21 cellular contexts compared by ENCODE assay signal in genomic region chr20:62736407-62737071, GRCh38. TPM values are rescaled to one million over a fixed set of nuclear protein-coding genes. Genes with fewer than 3 reads are reported as not detected.
DNase-seq lines count a peak whose midpoint lies in the region; ATAC-seq and TF ChIP-seq lines count a peak whose summit lies in the region.
"Had no signal": no experiment of that assay in that cellular context is flagged by ENCODE, and none has a peak within 500 bp of the region (broad histone marks: within the 10 kb centered on the region; RNA-seq: fewer than 3 reads in every experiment).

No MANE protein-coding gene starts in this region.

- H3K9ac ChIP-seq in BLaER1 = peak overlapping the region; percentile 84

- in situ Hi-C loops in Panc1 (cut with HindIII; ENCODE audit: low pct_unique_long_range_greater_than_20kb, low sequenced_read_pairs) = no loop called here

- no peak overlapping the region for H3K4me3 Mint-ChIP-seq in activated CD4-positive, alpha-beta T cell treated with anti-CD3 and anti-CD28 coated beads, Interleukin-2, amount 10 ng/mL, durations not matched to agents 7 days and 5 days
- no peak overlapping the region for H3K4me3 Mint-ChIP-seq in T-cell
- H3K4me3 Mint-ChIP-seq: activated CD4-positive, alpha-beta T cell treated with anti-CD3 and anti-CD28 coated beads for 36 hours; naive thymus-derived CD4-positive, alpha-beta T cell had no signal

- H4K20me1 ChIP-seq in BLaER1 = peaks cover 10% of the 10 kb centered on the region

- DNase-seq in activated CD4-positive, alpha-beta T cell treated with anti-CD3 and anti-CD28 coated beads, Interleukin-2, amount 10 ng/mL, durations not matched to agents 7 days and 5 days = no peak
- no peak for DNase-seq in activated CD4-positive, alpha-beta T cell treated with anti-CD3 and anti-CD28 coated beads for 4 hours
- DNase-seq in Panc1 (ENCODE audit: low read depth, low spot score) = no peak
- DNase-seq in left ventricle myocardium inferior = peak; percentile 0
- DNase-seq in coronary artery (ENCODE audit: low spot score) = no peak
- DNase-seq in T-cell = no peak
- DNase-seq in stimulated activated CD4-positive, alpha-beta T cell treated with anti-CD3 and anti-CD28 coated beads, Interleukin-15, amount 100 ng/mL, for 24 hours = no peak
- DNase-seq: activated CD4-positive, alpha-beta T cell treated with anti-CD3 and anti-CD28 coated beads for 36 hours; C1 segment of cervical spinal cord; GOT3; mesendoderm; MG63; naive thymus-derived CD4-positive, alpha-beta T cell; NCI-H146; sigmoid colon; substantia nigra had no signal

- H3K27ac Mint-ChIP-seq in activated CD4-positive, alpha-beta T cell treated with anti-CD3 and anti-CD28 coated beads, Interleukin-2, amount 10 ng/mL, durations not matched to agents 7 days and 5 days = peak overlapping the region; percentile 57
- H3K27ac Mint-ChIP-seq in T-cell = peak overlapping the region in 1 of 2 donors; percentile 31
- H3K27ac Mint-ChIP-seq: activated CD4-positive, alpha-beta T cell treated with anti-CD3 and anti-CD28 coated beads for 36 hours; activated T-helper 2 cell treated with anti-CD3 and anti-CD28 coated beads, Interferon-gamma antibody, Interleukin-2, Interleukin-4, amounts not matched to agents 10 μg/mL and 5 μg/mL and 100 μg/mL, durations not matched to agents 14 hours and 24 hours and 36 hours had no signal

- POLR2A ChIA-PET in activated CD4-positive, alpha-beta T cell treated with anti-CD3 and anti-CD28 coated beads, Interleukin-2, amount 10 ng/mL, durations not matched to agents 7 days and 5 days (lab: Charles Lee) = no interaction called here
- POLR2A ChIA-PET in Panc1 (lab: Charles Lee) (no interaction called here), T-cell (lab: Charles Lee) (no interaction called here)

- H3K27ac ChIP-seq in BLaER1 (peak overlapping the region; percentile 93), Panc1 (ENCODE audit: low read length) (peak overlapping the region; percentile 72), left ventricle myocardium inferior (replicated peaks) (no peak overlapping the region), coronary artery (no peak overlapping the region)
- H3K27ac ChIP-seq: ovary, sigmoid colon had no signal

- H3K36me3 Mint-ChIP-seq in activated CD4-positive, alpha-beta T cell treated with anti-CD3 and anti-CD28 coated beads, Interleukin-2, amount 10 ng/mL, durations not matched to agents 7 days and 5 days (ENCODE audit: low read depth) = no peaks in the 10 kb centered on the region
- H3K36me3 Mint-ChIP-seq in T-cell = no peaks in the 10 kb centered on the region

- BruUV-seq in Panc1 (replicated peaks; lab: Mats Ljungman, UMichigan) = no TSS peak

- peaks cover 14% of the 10 kb centered on the region for H3K27me3 Mint-ChIP-seq in activated CD4-positive, alpha-beta T cell treated with anti-CD3 and anti-CD28 coated beads, Interleukin-2, amount 10 ng/mL, durations not matched to agents 7 days and 5 days
- no peaks in the 10 kb centered on the region for H3K27me3 Mint-ChIP-seq in T-cell
- H3K27me3 Mint-ChIP-seq: activated CD4-positive, alpha-beta T cell treated with anti-CD3 and anti-CD28 coated beads for 36 hours; IgD-negative memory B cell had no signal

- H3K36me3 ChIP-seq in BLaER1 = no peaks in the 10 kb centered on the region
- H3K36me3 ChIP-seq in Panc1 (ENCODE audit: control insufficient read depth, insufficient read depth, low read length) = 0 out of 2 replicates have a peak, but pooled peaks cover 2% of the 10 kb centered on the region
- no peaks in the 10 kb centered on the region for H3K36me3 ChIP-seq in left ventricle myocardium inferior
- H3K36me3 ChIP-seq: MG63, ovary had no signal

- H3K9me3 ChIP-seq in BLaER1 (no peaks in the 10 kb centered on the region), Panc1 (ENCODE audit: control insufficient read depth, insufficient read depth, low read depth, low read length) (no peaks in the 10 kb centered on the region), left ventricle myocardium inferior (replicated peaks) (no peaks in the 10 kb centered on the region)
- H3K9me3 ChIP-seq: MG63, ovary, sigmoid colon had no signal

- no peaks in the 10 kb centered on the region for H3K9me3 Mint-ChIP-seq in activated CD4-positive, alpha-beta T cell treated with anti-CD3 and anti-CD28 coated beads, Interleukin-2, amount 10 ng/mL, durations not matched to agents 7 days and 5 days
- H3K9me3 Mint-ChIP-seq in T-cell = no peaks in the 10 kb centered on the region
- H3K9me3 Mint-ChIP-seq: activated T-helper 2 cell treated with anti-CD3 and anti-CD28 coated beads, Interferon-gamma antibody, Interleukin-2, Interleukin-4, amounts not matched to agents 10 μg/mL and 5 μg/mL and 100 μg/mL, durations not matched to agents 14 hours and 24 hours and 36 hours; IgD-negative memory B cell; naive thymus-derived CD4-positive, alpha-beta T cell had no signal

- CTCF ChIA-PET in activated CD4-positive, alpha-beta T cell treated with anti-CD3 and anti-CD28 coated beads, Interleukin-2, amount 10 ng/mL, durations not matched to agents 7 days and 5 days (lab: Charles Lee) = no interaction called here
- CTCF ChIA-PET in Panc1 (lab: Charles Lee) (no interaction called here), T-cell (lab: Charles Lee) (interaction anchor here in 1 of 2 donors (0.6 kb wide), 1 partner anchor 29 kb away, joined by 4 read pairs; no protein-coding TSS in a partner anchor)

- peaks cover 66% of the 10 kb centered on the region for H3K4me1 Mint-ChIP-seq in activated CD4-positive, alpha-beta T cell treated with anti-CD3 and anti-CD28 coated beads, Interleukin-2, amount 10 ng/mL, durations not matched to agents 7 days and 5 days
- peaks cover 26 to 45% (median 28%) of the 10 kb centered on the region in 3 donors for H3K4me1 Mint-ChIP-seq in T-cell

- no peaks in the 10 kb centered on the region for H3K27me3 ChIP-seq in BLaER1
- H3K27me3 ChIP-seq in Panc1 (ENCODE audit: control insufficient read depth, insufficient read depth, low read length) = no peaks in the 10 kb centered on the region
- peaks cover 99% of the 10 kb centered on the region for H3K27me3 ChIP-seq in left ventricle myocardium inferior (ENCODE audit: low read depth)
- H3K27me3 ChIP-seq: MG63, ovary had no signal

- H3K4me1 ChIP-seq in BLaER1 (peaks cover 100% of the 10 kb centered on the region), Panc1 (ENCODE audit: control insufficient read depth, insufficient read depth, low read length) (peaks cover 81% of the 10 kb centered on the region), left ventricle myocardium inferior (peaks cover 18% of the 10 kb centered on the region)

- ATAC-seq in Panc1 = no peak
- no peak for ATAC-seq in T-cell (replicated peaks in 1 of 4)
- ATAC-seq: activated CD4-positive, alpha-beta T cell treated with anti-CD3 and anti-CD28 coated beads for 36 hours; naive thymus-derived CD4-positive, alpha-beta T cell had no signal

- H3K4me2 ChIP-seq in BLaER1 = peak overlapping the region; percentile 99

- TF ChIP-seq CTCF in Panc1 (IDR thresholded peaks at IDR 0.05) = no peak
- no peak for TF ChIP-seq CTCF in left ventricle myocardium inferior (IDR thresholded peaks at IDR 0.05; ENCODE audit: borderline replicate concordance)
- TF ChIP-seq CTCF in coronary artery (IDR thresholded peaks at IDR 0.05) = no peak

- H3K4me3 ChIP-seq in BLaER1 (peak overlapping the region; percentile 64), Panc1 (ENCODE audit: low read depth in 2 of 2, low read length in 2 of 2) (no peak overlapping the region), left ventricle myocardium inferior (no peak overlapping the region), coronary artery (no peak overlapping the region)
- H3K4me3 ChIP-seq: MG63, ovary, sigmoid colon had no signal

- intact Hi-C loops in Panc1 (cut with micrococcal nuclease; ENCODE audit: unreplicated experiment) = no loop called here
- intact Hi-C loops in left ventricle myocardium inferior (cut with micrococcal nuclease) = no loop called here

RNA-seq across cellular contexts. Expression of gene NTSR1, which starts 27.9 kb away (rescaled TPM):
- 1 to 10 TPM in 1 of 2 experiments, under 1 TPM in 1; 0.94 to 1.5 TPM for total RNA-seq in activated CD4-positive, alpha-beta T cell treated with anti-CD3 and anti-CD28 coated beads, Interleukin-2, amount 10 ng/mL, durations not matched to agents 7 days and 5 days
- total RNA-seq in Panc1 (2021; ENCODE audit: unreplicated experiment) (44.1 TPM), left ventricle myocardium inferior (not detected), T-cell (under 1 TPM in 3 of 5 donors, not detected in 2; 0.33 to 0.63 (median 0.53) TPM)
- polyA plus RNA-seq in Panc1 (2012; ENCODE audit: insufficient read length) = 73.6 TPM
- total RNA-seq: activated T-helper 2 cell treated with anti-CD3 and anti-CD28 coated beads, Interferon-gamma antibody, Interleukin-2, Interleukin-4, amounts not matched to agents 10 μg/mL and 5 μg/mL and 100 μg/mL, durations not matched to agents 14 hours and 24 hours and 36 hours; T-helper 1 cell treated with Interleukin-12 subunit alpha and Interleukin-12 subunit beta and Interleukin-4 antibody, amounts not matched to agents 30 ng/mL and 1 ng/mL, for 36 hours had no signal
- polyA plus RNA-seq: IgD-negative memory B cell; naive thymus-derived CD4-positive, alpha-beta T cell had no signal

RNA-seq across cellular contexts. Expression of gene MRGBP, which starts 59.7 kb away (rescaled TPM):
- 10 to 100 TPM; 14.4 to 14.5 TPM for total RNA-seq in activated CD4-positive, alpha-beta T cell treated with anti-CD3 and anti-CD28 coated beads, Interleukin-2, amount 10 ng/mL, durations not matched to agents 7 days and 5 days
- total RNA-seq in Panc1 (2021; ENCODE audit: unreplicated experiment) = 49.9 TPM
- 46.9 TPM for polyA plus RNA-seq in Panc1 (2012; ENCODE audit: insufficient read length)
- 9.8 TPM for total RNA-seq in left ventricle myocardium inferior
- total RNA-seq in T-cell = 10 to 100 TPM in 3 of 5 donors, 1 to 10 TPM in 2; 8.6 to 13.9 (median 12.8) TPM

Comparison
In these comparisons a context has a peak if more than half of its experiments do, and no peak if none do; other contexts are left out.
1. H3K27ac ChIP-seq: peak in BLaER1 (single experiment) and Panc1 (single experiment); none in left ventricle myocardium inferior (single experiment) and coronary artery (0 of 2).
2. RNA of gene NTSR1, which starts 27.9 kb away (total RNA-seq): 44.1 TPM in Panc1 (single experiment); 0.94 to 1.5 TPM in activated CD4-positive, alpha-beta T cell treated with anti-CD3 and anti-CD28 coated beads, Interleukin-2, amount 10 ng/mL, durations not matched to agents 7 days and 5 days, 0.33 to 0.63 TPM in T-cell and not detected in left ventricle myocardium inferior (single experiment); every median in the first group is over 10 times any median in the second.